Comparison of ENCODE assay signal across 20 cellular contexts in genomic region chr3:136114421-136114820, GRCh38.
A peak's percentile ranks its signal among the peaks of the same experiment; 100 is the strongest.
DNase-seq lines count a peak whose midpoint lies in the region; ATAC-seq and TF ChIP-seq lines count a peak whose summit lies in the region.
"Had no signal": no experiment of that assay in that cellular context is flagged by ENCODE, and none has a peak within 500 bp of the region (broad histone marks: within the 10 kb centered on the region; RNA-seq: fewer than 3 reads in every experiment).

No MANE protein-coding gene starts in this region.

- peak; percentile 87 to 91 for ATAC-seq in lower lobe of right lung
- ATAC-seq in HG02938 (IDR thresholded peaks at IDR 0.05; ENCODE audit: unreplicated experiment) = no peak
- ATAC-seq: A549, HCT116, PC-3 had no signal

- TF ChIP-seq CTCF in lower lobe of right lung (IDR thresholded peaks at IDR 0.05) = no peak

- no peaks in the 10 kb centered on the region for H3K4me1 ChIP-seq in lower lobe of right lung
- H3K4me1 ChIP-seq: A549 had no signal

- no peak overlapping the region for H3K4me3 ChIP-seq in lower lobe of right lung
- H3K4me3 ChIP-seq: A549, MG63 had no signal

- no peak overlapping the region for H3K27ac ChIP-seq in lower lobe of right lung
- H3K27ac ChIP-seq: A549, C4-2B, KMS-11 had no signal

- peak; percentile 10 for DNase-seq in DMS79 treated with DMSO at 0.1 percent for 48 hours (lab: John Stamatoyannopoulos, UW)
- peak; percentile 23 for DNase-seq in NCI-H2107 (lab: John Stamatoyannopoulos, UW)
- DNase-seq in astrocyte of the hippocampus (ENCODE audit: low read depth, low spot score) = peak; percentile 91
- DNase-seq in lower lobe of right lung = peak; percentile 60
- no peak for DNase-seq in nucleus accumbens (lab: John Stamatoyannopoulos, UW)
- DNase-seq in DMS153 treated with DMSO at 0.1 percent for 48 hours (lab: John Stamatoyannopoulos, UW; ENCODE audit: unreplicated experiment) = no peak
- DNase-seq in NCI-H345 treated with DMSO at 0.1 percent for 48 hours (lab: John Stamatoyannopoulos, UW; ENCODE audit: unreplicated experiment) = no peak
- DNase-seq: DMS153; GF-D8; MG63; NCI-H1105; NCI-H526; NK-92 treated with Interleukin-12 subunit alpha and Interleukin-12 subunit beta, amount 100 ng/mL, for 24 hours; PC-3; SK-N-SH had no signal

- no peaks in the 10 kb centered on the region for H3K27me3 ChIP-seq in lower lobe of right lung (ENCODE audit: low read depth)
- H3K27me3 ChIP-seq: MG63 had no signal

- H3K9me3 ChIP-seq in lower lobe of right lung = no peaks in the 10 kb centered on the region
- H3K9me3 ChIP-seq: SK-N-SH had no signal

- intact Hi-C loops in lower lobe of right lung (cut with DNase I) = no loop called here

- H3K36me3 ChIP-seq in lower lobe of right lung = no peaks in the 10 kb centered on the region

Comparison
In these comparisons a context has a peak if more than half of its experiments do, and no peak if none do; other contexts are left out.
1. DNase-seq: peak in DMS79 treated with DMSO at 0.1 percent for 48 hours (single experiment), NCI-H2107 (single experiment), astrocyte of the hippocampus (single experiment) and lower lobe of right lung (single experiment); none in nucleus accumbens (0 of 56), DMS153 treated with DMSO at 0.1 percent for 48 hours (single experiment) and NCI-H345 treated with DMSO at 0.1 percent for 48 hours (single experiment).